ENCODE assay signal across 8 cellular contexts in genomic region chr18:57004366-57005121, GRCh38.
A peak's percentile ranks its signal among the peaks of the same experiment; 100 is the strongest.
DNase-seq lines count a peak whose midpoint lies in the region; ATAC-seq, FAIRE-seq and TF ChIP-seq lines count a peak whose summit lies in the region.

No MANE protein-coding gene starts in this region.

- peak; percentile 39 for FAIRE-seq in keratinocyte (lab: Jason Lieb, UNC)

- peak overlapping the region; percentile 17 for H2AFZ ChIP-seq in keratinocyte (ENCODE audit: control insufficient read depth, low read length)

- H3K4me2 ChIP-seq in keratinocyte (ENCODE audit: control insufficient read depth, extremely low read depth, insufficient read depth, low read depth, low read length): no peak overlapping the region

- ATAC-seq in GM19395 (IDR thresholded peaks at IDR 0.05; ENCODE audit: unreplicated experiment) (peak; percentile 99), HG03354 (IDR thresholded peaks at IDR 0.05; ENCODE audit: poor library complexity, severe bottlenecking, unreplicated experiment) (peak; percentile 99), T-helper 17 cell (peak; percentile 61)

- no peaks in the 10 kb centered on the region for H3K36me3 ChIP-seq in keratinocyte (ENCODE audit: control insufficient read depth in 2 of 2, extremely low read depth in 1 of 2, insufficient read depth in 2 of 2, low read length in 2 of 2)

- H4K20me1 ChIP-seq in keratinocyte (ENCODE audit: control insufficient read depth, extremely low read depth, insufficient read depth, low read length): no peaks in the 10 kb centered on the region

- no peaks in the 10 kb centered on the region for H3K79me2 ChIP-seq in keratinocyte (ENCODE audit: control insufficient read depth, insufficient read depth, low read length)

- H3K9me3 ChIP-seq in T-helper 17 cell (ENCODE audit: control insufficient read depth, low read length, poor library complexity, severe bottlenecking): no peaks in the 10 kb centered on the region
- no peaks in the 10 kb centered on the region for H3K9me3 ChIP-seq in keratinocyte (ENCODE audit: control insufficient read depth, low read depth, low read length)

- no peak overlapping the region for H3K9ac ChIP-seq in keratinocyte (ENCODE audit: control insufficient read depth, extremely low read depth, insufficient read depth, low read length)

- H3K36me3 Mint-ChIP-seq in T-helper 17 cell (ENCODE audit: low read depth): peaks cover 5% of the 10 kb centered on the region

- H3K4me3 ChIP-seq in keratinocyte (ENCODE audit: control insufficient read depth in 2 of 3, extremely low read depth in 1 of 3, insufficient read depth in 2 of 3, low read depth in 1 of 3, low read length in 3 of 3): no peak overlapping the region

- no peak for TF ChIP-seq CTCF in keratinocyte (optimal IDR thresholded peaks at IDR 0.05 in 1 of 3, IDR thresholded peaks at IDR 0.05 in 1 of 3, conservative IDR thresholded peaks at IDR 0.05 in 1 of 3; ENCODE audit: extremely low read depth in 1 of 3, insufficient read depth in 2 of 3, low read length in 3 of 3)

- H3K4me1 ChIP-seq in keratinocyte (ENCODE audit: control insufficient read depth, extremely low read depth, insufficient read depth, low read length): peaks cover 10% of the 10 kb centered on the region

- no peak overlapping the region for H3K4me3 Mint-ChIP-seq in T-helper 17 cell

- H3K27me3 ChIP-seq in keratinocyte (ENCODE audit: control insufficient read depth, extremely low read depth, insufficient read depth, low read length): no peaks in the 10 kb centered on the region

- dilution Hi-C loops in keratinocyte (cut with MboI; ENCODE audit: extremely low pct_ligation_motif_present, low sequenced_read_pairs): no loop called here

- H3K27ac Mint-ChIP-seq in T-helper 17 cell: peak overlapping the region; percentile 61

- no peak overlapping the region for H3K27ac ChIP-seq in keratinocyte (ENCODE audit: control insufficient read depth, insufficient read depth, low read length)

- H3K9me1 ChIP-seq in keratinocyte (ENCODE audit: control insufficient read depth, extremely low read depth, insufficient read depth, low read length): no peaks in the 10 kb centered on the region

- peaks cover 15% of the 10 kb centered on the region for H3K4me1 Mint-ChIP-seq in T-helper 17 cell

- no peaks in the 10 kb centered on the region for H3K27me3 Mint-ChIP-seq in T-helper 17 cell

- DNase-seq in Daoy (ENCODE audit: low read depth): peak; percentile 34
- DNase-seq in T-helper 17 cell: no peak
- DNase-seq in keratinocyte (ENCODE audit: low read depth, low spot score): no peak
- no peak for DNase-seq in NCI-H2081 (lab: John Stamatoyannopoulos, UW)
- no peak for DNase-seq in stimulated activated naive CD4-positive, alpha-beta T cell (lab: John Stamatoyannopoulos, UW)
- DNase-seq in UCSD-AML1 (lab: John Stamatoyannopoulos, UW; ENCODE audit: unreplicated experiment): no peak
